ENCODE assay signal across 17 cellular contexts in genomic region chr2:23618696-23619530, GRCh38.
DNase-seq lines count a peak whose midpoint lies in the region; ATAC-seq and TF ChIP-seq lines count a peak whose summit lies in the region.
"Had no signal": no experiment of that assay in that cellular context is flagged by ENCODE, and none has a peak within 500 bp of the region (broad histone marks: within the 10 kb centered on the region; RNA-seq: fewer than 3 reads in every experiment).

No MANE protein-coding gene starts in this region.

- H3K27ac ChIP-seq in GM23248 (no peak overlapping the region), psoas muscle (peak overlapping the region; percentile 69)

- peaks cover 12% of the 10 kb centered on the region for H3K4me1 ChIP-seq in GM23248 (ENCODE audit: insufficient read depth)
- H3K4me1 ChIP-seq in psoas muscle = peaks cover 13% of the 10 kb centered on the region

- H3K4me3 ChIP-seq in GM23248 (no peak overlapping the region), fibroblast of the aortic adventitia (ENCODE audit: low read depth, low read length) (no peak overlapping the region), psoas muscle (no peak overlapping the region)

- H3K27me3 ChIP-seq in GM23248 (replicated peaks; ENCODE audit: insufficient read depth) (no peaks in the 10 kb centered on the region), psoas muscle (ENCODE audit: insufficient read depth in 3 of 3, low read length in 2 of 3) (no peaks in the 10 kb centered on the region)

- H3K4me1 Mint-ChIP-seq in activated T-cell treated with anti-CD3 and anti-CD28 coated beads, Interleukin-2, amount 50 U/mL, for 4 hours (ENCODE audit: low read depth) = peaks cover 7% of the 10 kb centered on the region

- DNase-seq in GM23248 = peak; percentile 21
- DNase-seq in NCI-H69 (lab: John Stamatoyannopoulos, UW) = peak; percentile 61
- peak; percentile 19 for DNase-seq in fibroblast of the aortic adventitia (ENCODE audit: low read depth)
- no peak for DNase-seq in psoas muscle
- no peak for DNase-seq in activated T-cell treated with anti-CD3 and anti-CD28 coated beads, Interleukin-2, amount 50 U/mL, for 4 hours
- no peak for DNase-seq in stimulated activated CD4-positive, alpha-beta T cell treated with anti-CD3 and anti-CD28 coated beads, Interleukin-12 subunit alpha, Interleukin-12 subunit beta, amount 100 ng/mL, for 4 hours
- DNase-seq: activated CD4-positive, alpha-beta T cell treated with anti-CD3 and anti-CD28 coated beads, Interleukin-2, amount 50 U/mL, for 48 hours; activated naive CD8-positive, alpha-beta T cell treated with anti-CD3 and anti-CD28 coated beads, Interleukin-2, amount 50 U/mL, for 24 hours; activated T-cell treated with anti-CD3 and anti-CD28 coated beads, Interleukin-2, amount 50 U/mL, for 72 hours; DMS153; left colon; nephron progenitor cell; OCI-M1; stimulated activated CD4-positive, alpha-beta T cell treated with anti-CD3 and anti-CD28 coated beads, Interleukin-4, amount 100 ng/mL, for 4 hours had no signal

- no peaks in the 10 kb centered on the region for H3K27me3 Mint-ChIP-seq in activated T-cell treated with anti-CD3 and anti-CD28 coated beads, Interleukin-2, amount 50 U/mL, for 4 hours (ENCODE audit: low read depth)
- H3K27me3 Mint-ChIP-seq: activated naive CD8-positive, alpha-beta T cell treated with anti-CD3 and anti-CD28 coated beads, Interleukin-2, amount 50 U/mL, for 24 hours had no signal

- no peak overlapping the region for H3K4me3 Mint-ChIP-seq in activated T-cell treated with anti-CD3 and anti-CD28 coated beads, Interleukin-2, amount 50 U/mL, for 4 hours
- H3K4me3 Mint-ChIP-seq: activated naive CD8-positive, alpha-beta T cell treated with anti-CD3 and anti-CD28 coated beads, Interleukin-2, amount 50 U/mL, for 24 hours; activated T-cell treated with anti-CD3 and anti-CD28 coated beads, Interleukin-2, amount 50 U/mL, for 72 hours; nephron progenitor cell had no signal

- H3K36me3 ChIP-seq in GM23248 (ENCODE audit: low read depth) (no peaks in the 10 kb centered on the region), psoas muscle (ENCODE audit: insufficient read depth in 1 of 2, low read depth in 1 of 2) (no peaks in the 10 kb centered on the region)

- no peak overlapping the region for H3K9ac ChIP-seq in GM23248

- no peaks in the 10 kb centered on the region for H3K9me2 ChIP-seq in GM23248 (ENCODE audit: insufficient read depth)

- in situ Hi-C loops in GM23248 (cut with MboI) = no loop called here

- no peak overlapping the region for H3K4me2 ChIP-seq in GM23248 (ENCODE audit: unreplicated experiment)

- TF ChIP-seq CTCF in fibroblast of the aortic adventitia (IDR thresholded peaks at IDR 0.05; ENCODE audit: insufficient read depth, low read length) = no peak
- TF ChIP-seq CTCF in psoas muscle (IDR thresholded peaks at IDR 0.05) = no peak

- H3F3A ChIP-seq in GM23248 (ENCODE audit: insufficient read depth) = peaks cover 16% of the 10 kb centered on the region

- no peaks in the 10 kb centered on the region for H3K9me3 ChIP-seq in GM23248 (ENCODE audit: low read depth)
- H3K9me3 ChIP-seq in psoas muscle = peaks cover 3% of the 10 kb centered on the region

- H3K79me2 ChIP-seq in GM23248 (ENCODE audit: insufficient read depth) = no peaks in the 10 kb centered on the region

- H4K20me1 ChIP-seq in GM23248 (ENCODE audit: insufficient read depth) = no peaks in the 10 kb centered on the region

- H3K36me3 Mint-ChIP-seq in activated T-cell treated with anti-CD3 and anti-CD28 coated beads, Interleukin-2, amount 50 U/mL, for 4 hours (ENCODE audit: insufficient read depth) = no peaks in the 10 kb centered on the region

- H2AFZ ChIP-seq in GM23248 = no peak overlapping the region

- peaks cover 6% of the 10 kb centered on the region for H3K9me3 Mint-ChIP-seq in activated T-cell treated with anti-CD3 and anti-CD28 coated beads, Interleukin-2, amount 50 U/mL, for 4 hours
- H3K9me3 Mint-ChIP-seq: activated T-cell treated with anti-CD3 and anti-CD28 coated beads, Interleukin-2, amount 50 U/mL, for 72 hours had no signal

- ATAC-seq in psoas muscle (no peak), HG02938 (IDR thresholded peaks at IDR 0.05; ENCODE audit: unreplicated experiment) (no peak), HG03442 (IDR thresholded peaks at IDR 0.05; ENCODE audit: unreplicated experiment) (no peak)
- no peak for ATAC-seq in activated T-cell treated with anti-CD3 and anti-CD28 coated beads, Interleukin-2, amount 50 U/mL, for 4 hours
- ATAC-seq: activated naive CD8-positive, alpha-beta T cell treated with anti-CD3 and anti-CD28 coated beads, Interleukin-2, amount 50 U/mL, for 24 hours; activated T-cell treated with anti-CD3 and anti-CD28 coated beads, Interleukin-2, amount 50 U/mL, for 72 hours; HepG2; left colon had no signal

- 83 to 87% methylated on average over 9 of the region's 9 CpGs for WGBS in GM23248 (ENCODE audit: low coverage in 1 of 2, low lambda C conversion rate in 2 of 2, missing lambda C conversion rate in 2 of 2), 2 experiments
- WGBS in psoas muscle, 3 donors = 84 to 93% (median 87%) methylated on average over 9 of the region's 9 CpGs

- intact Hi-C loops in psoas muscle (cut with DNase I) = no loop called here

Comparison
In these comparisons a context has a peak if more than half of its experiments do, and no peak if none do; other contexts are left out.
1. DNase-seq: peak in GM23248 (single experiment), NCI-H69 (single experiment) and fibroblast of the aortic adventitia (single experiment); none in psoas muscle (0 of 2), activated T-cell treated with anti-CD3 and anti-CD28 coated beads, Interleukin-2, amount 50 U/mL, for 4 hours (single experiment) and stimulated activated CD4-positive, alpha-beta T cell treated with anti-CD3 and anti-CD28 coated beads, Interleukin-12 subunit alpha, Interleukin-12 subunit beta, amount 100 ng/mL, for 4 hours (single experiment).